6 cellular contexts compared by ENCODE assay signal in the genomic region with DNA sequence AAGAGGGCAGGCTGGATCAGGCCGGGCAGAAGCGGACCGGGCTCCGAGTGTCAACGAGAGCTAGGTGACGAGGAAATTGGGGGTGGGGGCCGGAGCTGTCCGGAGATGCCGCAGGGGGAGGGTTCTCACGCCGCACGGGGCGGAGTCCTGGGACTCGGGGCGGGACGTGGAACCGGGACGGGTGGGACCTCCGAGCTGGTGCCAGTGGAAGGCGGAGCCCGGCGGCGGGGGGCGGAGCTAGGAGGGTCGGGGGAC. TPM values are rescaled to one million over a fixed set of nuclear protein-coding genes. Genes with fewer than 3 reads are reported as not detected.
DNase-seq lines count a peak whose midpoint lies in the region; ATAC-seq, FAIRE-seq and TF ChIP-seq lines count a peak whose summit lies in the region.

No MANE protein-coding gene starts in this region.

- peaks cover 18% of the 10 kb centered on the region for H3K4me1 Mint-ChIP-seq in astrocyte (ENCODE audit: low read depth, unreplicated experiment)
- H3K4me1 Mint-ChIP-seq in naive thymus-derived CD8-positive, alpha-beta T cell, result peaks cover 16 to 48% (median 42%) of the 10 kb centered on the region in 4 donors

- FAIRE-seq in astrocyte (lab: Jason Lieb, UNC), result no peak

- peaks cover 9% of the 10 kb centered on the region for H3K36me3 Mint-ChIP-seq in astrocyte (ENCODE audit: low read depth, unreplicated experiment)
- H3K36me3 Mint-ChIP-seq in naive thymus-derived CD8-positive, alpha-beta T cell, result peaks cover 0 to 15% (median 0%) of the 10 kb centered on the region in 3 donors

- H3K27me3 ChIP-seq in astrocyte (ENCODE audit: insufficient read depth, low read length), result no peaks in the 10 kb centered on the region

- peak overlapping the region; percentile 94 for H3K27ac ChIP-seq in astrocyte (ENCODE audit: low read depth, low read length)

- peak overlapping the region; percentile 99 for H3K4me2 ChIP-seq in astrocyte (ENCODE audit: low read length)

- peaks cover 37% of the 10 kb centered on the region for H3K4me1 ChIP-seq in astrocyte (ENCODE audit: insufficient read depth, low read length)

- H2AFZ ChIP-seq in astrocyte (ENCODE audit: low read depth, low read length), result peak overlapping the region; percentile 69

- H3K27ac Mint-ChIP-seq in astrocyte (ENCODE audit: unreplicated experiment), result no peak overlapping the region
- peak overlapping the region; percentile 96 to 100 (median 99) for H3K27ac Mint-ChIP-seq in naive thymus-derived CD8-positive, alpha-beta T cell

- ATAC-seq in HG02623 (IDR thresholded peaks at IDR 0.05; ENCODE audit: unreplicated experiment), result peak; percentile 64
- peak; percentile 78 for ATAC-seq in naive thymus-derived CD8-positive, alpha-beta T cell
- ATAC-seq in HG03175 (IDR thresholded peaks at IDR 0.05; ENCODE audit: unreplicated experiment), result no peak
- no peak for ATAC-seq in GM18519 (IDR thresholded peaks at IDR 0.05; ENCODE audit: low FRiP score, unreplicated experiment)
- ATAC-seq in GM18907 (IDR thresholded peaks at IDR 0.05; ENCODE audit: unreplicated experiment), result no peak

- no peaks in the 10 kb centered on the region for H3K27me3 Mint-ChIP-seq in astrocyte (ENCODE audit: low read depth, unreplicated experiment)
- H3K27me3 Mint-ChIP-seq in naive thymus-derived CD8-positive, alpha-beta T cell, result no peaks in the 10 kb centered on the region

- H3K79me2 ChIP-seq in astrocyte (ENCODE audit: insufficient read depth, low read length), result peaks cover 47% of the 10 kb centered on the region

- peak overlapping the region; percentile 84 for H3K4me3 ChIP-seq in astrocyte (ENCODE audit: insufficient read depth, low read depth, low read length)

- no peak for TF ChIP-seq CTCF in astrocyte (IDR thresholded peaks at IDR 0.05; ENCODE audit: insufficient read depth, low read depth, low read length)

- POLR2A ChIA-PET in naive thymus-derived CD8-positive, alpha-beta T cell (lab: Charles Lee), result interaction anchor here (0.6 to 13.8 kb wide), 16 partner anchors 8 to 1487 kb away, joined by 3 to 176 read pairs (median 8); a partner anchor contains a TSS

- H3K4me3 Mint-ChIP-seq in astrocyte (ENCODE audit: unreplicated experiment), result peak overlapping the region; percentile 91
- peak overlapping the region; percentile 86 to 96 (median 93) for H3K4me3 Mint-ChIP-seq in naive thymus-derived CD8-positive, alpha-beta T cell

- peaks cover 29% of the 10 kb centered on the region for H4K20me1 ChIP-seq in astrocyte (ENCODE audit: insufficient read depth, low read length)

- H3K9ac ChIP-seq in astrocyte (ENCODE audit: low read length), result peak overlapping the region; percentile 88

- H3K9me3 Mint-ChIP-seq in astrocyte (ENCODE audit: unreplicated experiment), result no peaks in the 10 kb centered on the region
- no peaks in the 10 kb centered on the region for H3K9me3 Mint-ChIP-seq in naive thymus-derived CD8-positive, alpha-beta T cell

- no peak for DNase-seq in astrocyte (ENCODE audit: low read depth)
- DNase-seq in naive thymus-derived CD8-positive, alpha-beta T cell, result peak in 1 of 10 donors; percentile 98

- no peaks in the 10 kb centered on the region for H3K9me3 ChIP-seq in astrocyte (ENCODE audit: insufficient read depth, low read depth, low read length)

- H3K36me3 ChIP-seq in astrocyte (ENCODE audit: insufficient read depth, low read length), result peaks cover 14% of the 10 kb centered on the region

RNA-seq across cellular contexts. Expression of a gene that starts 0.2 kb away (rescaled TPM):
- total RNA-seq in astrocyte, result 41.5 and 45.6 TPM in 2 replicates
- 10 to 100 TPM; 24.1 to 28.9 TPM for total RNA-seq in naive thymus-derived CD8-positive, alpha-beta T cell
- polyA plus RNA-seq in naive thymus-derived CD8-positive, alpha-beta T cell, result 10 to 100 TPM; 84.9 to 91.8 (median 85.5) TPM

RNA-seq across cellular contexts. Expression of a gene that starts 5.6 kb away (rescaled TPM):
- 338 and 370 TPM in 2 replicates for total RNA-seq in astrocyte
- 10 to 100 TPM; 39.1 to 45.5 TPM for total RNA-seq in naive thymus-derived CD8-positive, alpha-beta T cell
- 10 to 100 TPM; 22.4 to 50.6 (median 45.4) TPM for polyA plus RNA-seq in naive thymus-derived CD8-positive, alpha-beta T cell

RNA-seq across cellular contexts. Expression of a gene that starts 6.7 kb away (rescaled TPM):
- 30.4 and 36.8 TPM in 2 replicates for total RNA-seq in astrocyte
- total RNA-seq in naive thymus-derived CD8-positive, alpha-beta T cell, result 10 to 100 TPM; 59.7 to 62.1 TPM
- 10 to 100 TPM; 11.2 to 28.1 (median 16.9) TPM for polyA plus RNA-seq in naive thymus-derived CD8-positive, alpha-beta T cell

RNA-seq across cellular contexts. Expression of a gene that starts 10.2 kb away (rescaled TPM):
- total RNA-seq in astrocyte, result 48.7 and 50.9 TPM in 2 replicates
- total RNA-seq in naive thymus-derived CD8-positive, alpha-beta T cell, result 1 to 10 TPM; 8.1 to 8.8 TPM
- under 1 TPM; 0.20 to 0.51 (median 0.35) TPM for polyA plus RNA-seq in naive thymus-derived CD8-positive, alpha-beta T cell

RNA-seq across cellular contexts. Expression of a gene that starts 10.8 kb away (rescaled TPM):
- total RNA-seq in astrocyte, result 23.8 and 25.7 TPM in 2 replicates
- 10 to 100 TPM; 54.9 to 56.2 TPM for total RNA-seq in naive thymus-derived CD8-positive, alpha-beta T cell
- 10 to 100 TPM; 21.5 to 33.2 (median 30.9) TPM for polyA plus RNA-seq in naive thymus-derived CD8-positive, alpha-beta T cell

Comparison
In these comparisons a context has a peak if more than half of its experiments do, and no peak if none do; other contexts are left out.
1. ATAC-seq: peak in HG02623 (single experiment) and naive thymus-derived CD8-positive, alpha-beta T cell (2 of 2); none in HG03175 (single experiment), GM18519 (single experiment) and GM18907 (single experiment).